ENCODE assay signal across 13 cellular contexts in genomic region chr17:81245024-81245664, GRCh38. TPM values are rescaled to one million over a fixed set of nuclear protein-coding genes. Genes with fewer than 3 reads are reported as not detected.
DNase-seq lines count a peak whose midpoint lies in the region; ATAC-seq and TF ChIP-seq lines count a peak whose summit lies in the region.
"Had no signal": no experiment of that assay in that cellular context is flagged by ENCODE, and none has a peak within 500 bp of the region (broad histone marks: within the 10 kb centered on the region; RNA-seq: fewer than 3 reads in every experiment).

No MANE protein-coding gene starts in this region.

- H3K4me1 ChIP-seq in suprapubic skin, result peaks cover 18% of the 10 kb centered on the region

- H3K27me3 ChIP-seq in suprapubic skin, result no peaks in the 10 kb centered on the region

- peaks cover 20% of the 10 kb centered on the region for H3K4me1 Mint-ChIP-seq in activated T-cell treated with anti-CD3 and anti-CD28 coated beads, Interleukin-2, amount 50 U/mL, for 4 hours (ENCODE audit: low read depth)
- H3K4me1 Mint-ChIP-seq in IgD-negative memory B cell, result peaks cover 12 to 19% (median 13%) of the 10 kb centered on the region in 3 donors
- H3K4me1 Mint-ChIP-seq in stimulated activated effector memory CD8-positive, alpha-beta T cell treated with anti-CD3 and anti-CD28 coated beads, Interleukin-12 subunit alpha, Interleukin-12 subunit beta, amount 100 ng/mL, for 72 hours, result peaks cover 39% of the 10 kb centered on the region

- H3K27ac ChIP-seq in suprapubic skin, result no peak overlapping the region

- TF ChIP-seq POLR2A in suprapubic skin (IDR thresholded peaks at IDR 0.05), result no peak

- TF ChIP-seq CTCF in choroid plexus epithelial cell (conservative IDR thresholded peaks at IDR 0.05; ENCODE audit: low read depth, low read length) (no peak), suprapubic skin (IDR thresholded peaks at IDR 0.05) (no peak)

- H3K36me3 Mint-ChIP-seq in activated T-cell treated with anti-CD3 and anti-CD28 coated beads, Interleukin-2, amount 50 U/mL, for 4 hours (ENCODE audit: insufficient read depth), result peaks cover 5% of the 10 kb centered on the region
- peaks cover 2% of the 10 kb centered on the region for H3K36me3 Mint-ChIP-seq in IgD-negative memory B cell
- H3K36me3 Mint-ChIP-seq in stimulated activated effector memory CD8-positive, alpha-beta T cell treated with anti-CD3 and anti-CD28 coated beads, Interleukin-12 subunit alpha, Interleukin-12 subunit beta, amount 100 ng/mL, for 72 hours, result peaks cover 80% of the 10 kb centered on the region

- TF ChIP-seq EP300 in suprapubic skin (IDR thresholded peaks at IDR 0.05), result no peak

- H3K4me3 ChIP-seq in choroid plexus epithelial cell (ENCODE audit: low read depth, low read length) (no peak overlapping the region), suprapubic skin (no peak overlapping the region)

- H3K27ac Mint-ChIP-seq in IgD-negative memory B cell, result peak overlapping the region in 2 of 3 donors; percentile 53 to 87
- H3K27ac Mint-ChIP-seq in stimulated activated effector memory CD8-positive, alpha-beta T cell treated with anti-CD3 and anti-CD28 coated beads, Interleukin-12 subunit alpha, Interleukin-12 subunit beta, amount 100 ng/mL, for 72 hours, result peak overlapping the region; percentile 71
- H3K27ac Mint-ChIP-seq: B cell; stimulated activated naive CD8-positive, alpha-beta T cell treated with anti-CD3 and anti-CD28 coated beads, Interleukin-15, Interleukin-2, amounts not matched to agents 100 ng/mL and 50 ng/mL, for 24 hours had no signal

- H3K36me3 ChIP-seq in suprapubic skin, result peaks cover 17% of the 10 kb centered on the region

- H3K27me3 Mint-ChIP-seq in activated T-cell treated with anti-CD3 and anti-CD28 coated beads, Interleukin-2, amount 50 U/mL, for 4 hours (ENCODE audit: low read depth), result no peaks in the 10 kb centered on the region
- H3K27me3 Mint-ChIP-seq in IgD-negative memory B cell, result no peaks in the 10 kb centered on the region
- H3K27me3 Mint-ChIP-seq: B cell; stimulated activated naive CD8-positive, alpha-beta T cell treated with anti-CD3 and anti-CD28 coated beads, Interleukin-15, Interleukin-2, amounts not matched to agents 100 ng/mL and 50 ng/mL, for 24 hours had no signal

- peak; percentile 17 to 39 for ATAC-seq in activated T-cell treated with anti-CD3 and anti-CD28 coated beads, Interleukin-2, amount 50 U/mL, for 4 hours
- ATAC-seq in stimulated activated effector memory CD8-positive, alpha-beta T cell treated with anti-CD3 and anti-CD28 coated beads, Interleukin-12 subunit alpha, Interleukin-12 subunit beta, amount 100 ng/mL, for 72 hours, result peak; percentile 83
- no peak for ATAC-seq in HG03521 (IDR thresholded peaks at IDR 0.05; ENCODE audit: unreplicated experiment)

- no peak overlapping the region for H3K4me3 Mint-ChIP-seq in activated T-cell treated with anti-CD3 and anti-CD28 coated beads, Interleukin-2, amount 50 U/mL, for 4 hours
- H3K4me3 Mint-ChIP-seq in IgD-negative memory B cell, result peak overlapping the region in 1 of 4 donors; percentile 53
- H3K4me3 Mint-ChIP-seq in stimulated activated effector memory CD8-positive, alpha-beta T cell treated with anti-CD3 and anti-CD28 coated beads, Interleukin-12 subunit alpha, Interleukin-12 subunit beta, amount 100 ng/mL, for 72 hours, result no peak overlapping the region
- H3K4me3 Mint-ChIP-seq: B cell; stimulated activated naive CD8-positive, alpha-beta T cell treated with anti-CD3 and anti-CD28 coated beads, Interleukin-15, Interleukin-2, amounts not matched to agents 100 ng/mL and 50 ng/mL, for 24 hours had no signal

- no peak for DNase-seq in activated T-cell treated with anti-CD3 and anti-CD28 coated beads, Interleukin-2, amount 50 U/mL, for 4 hours
- DNase-seq in activated T-cell treated with anti-CD3 and anti-CD28 coated beads, Interleukin-2, amount 50 U/mL, for 1 hour, result no peak
- DNase-seq in choroid plexus epithelial cell (ENCODE audit: low read depth) (peak; percentile 57), suprapubic skin (ENCODE audit: low spot score in 2 of 2) (no peak), HuH-7.5 (ENCODE audit: low spot score) (no peak)
- DNase-seq in stimulated activated effector memory CD8-positive, alpha-beta T cell treated with anti-CD3 and anti-CD28 coated beads, Interleukin-12 subunit alpha, Interleukin-12 subunit beta, amount 100 ng/mL, for 72 hours (ENCODE audit: low spot score in 2 of 2), result no peak
- DNase-seq: central memory CD4-positive, alpha-beta T cell; NCI-H2029; SIG-M5 had no signal

- no peaks in the 10 kb centered on the region for H3K9me3 Mint-ChIP-seq in activated T-cell treated with anti-CD3 and anti-CD28 coated beads, Interleukin-2, amount 50 U/mL, for 4 hours
- no peaks in the 10 kb centered on the region for H3K9me3 Mint-ChIP-seq in IgD-negative memory B cell
- H3K9me3 Mint-ChIP-seq in stimulated activated effector memory CD8-positive, alpha-beta T cell treated with anti-CD3 and anti-CD28 coated beads, Interleukin-12 subunit alpha, Interleukin-12 subunit beta, amount 100 ng/mL, for 72 hours, result no peaks in the 10 kb centered on the region
- H3K9me3 Mint-ChIP-seq: stimulated activated naive CD8-positive, alpha-beta T cell treated with anti-CD3 and anti-CD28 coated beads, Interleukin-15, Interleukin-2, amounts not matched to agents 100 ng/mL and 50 ng/mL, for 24 hours had no signal

- 66% methylated on average over 11 of the region's 25 CpGs for WGBS in suprapubic skin

- H3K9me3 ChIP-seq in suprapubic skin, result no peaks in the 10 kb centered on the region

RNA-seq across cellular contexts. Expression of gene NDUFAF8, which starts 6.0 kb away (rescaled TPM):
- 100 to 1,000 TPM; 123 to 144 (median 143) TPM for total RNA-seq in activated T-cell treated with anti-CD3 and anti-CD28 coated beads, Interleukin-2, amount 50 U/mL, for 4 hours
- polyA plus RNA-seq in IgD-negative memory B cell, result 91.8 TPM
- total RNA-seq in suprapubic skin, result 10 to 100 TPM; 17.8 to 39.4 (median 25.9) TPM

RNA-seq across cellular contexts. Expression of gene TEPSIN, which starts 6.3 kb away (rescaled TPM):
- 10 to 100 TPM; 42.7 to 52.2 (median 47.4) TPM for total RNA-seq in activated T-cell treated with anti-CD3 and anti-CD28 coated beads, Interleukin-2, amount 50 U/mL, for 4 hours
- 15.3 TPM for polyA plus RNA-seq in IgD-negative memory B cell
- total RNA-seq in suprapubic skin, result 10 to 100 TPM; 43.0 to 94.5 (median 55.3) TPM

RNA-seq across cellular contexts. Expression of gene CEP131, which starts 22.4 kb away (rescaled TPM):
- total RNA-seq in activated T-cell treated with anti-CD3 and anti-CD28 coated beads, Interleukin-2, amount 50 U/mL, for 4 hours, result 10 to 100 TPM; 12.3 to 12.8 (median 12.7) TPM
- 10.8 TPM for polyA plus RNA-seq in IgD-negative memory B cell
- total RNA-seq in suprapubic skin, result 1 to 10 TPM; 4.2 to 9.5 (median 8.0) TPM

RNA-seq across cellular contexts. Expression of gene SLC38A10, which starts 50.0 kb away (rescaled TPM):
- 10 to 100 TPM; 45.7 to 58.6 (median 53.9) TPM for total RNA-seq in activated T-cell treated with anti-CD3 and anti-CD28 coated beads, Interleukin-2, amount 50 U/mL, for 4 hours
- polyA plus RNA-seq in IgD-negative memory B cell, result 84.5 TPM
- 10 to 100 TPM; 48.5 to 84.9 (median 69.4) TPM for total RNA-seq in suprapubic skin
